19 cellular contexts compared by ENCODE assay signal in genomic region chr1:213131851-213132655, GRCh38.
A peak's percentile ranks its signal among the peaks of the same experiment; 100 is the strongest.
DNase-seq lines count a peak whose midpoint lies in the region; ATAC-seq, FAIRE-seq and TF ChIP-seq lines count a peak whose summit lies in the region.
"Had no signal": no experiment of that assay in that cellular context is flagged by ENCODE, and none has a peak within 500 bp of the region (broad histone marks: within the 10 kb centered on the region; RNA-seq: fewer than 3 reads in every experiment).

No MANE protein-coding gene starts in this region.

- H3K4me3 ChIP-seq in pancreas: no peak overlapping the region
- H3K4me3 ChIP-seq in mesenchymal stem cell (ENCODE audit: insufficient read depth in 1 of 2, low read depth in 1 of 2, low read length in 2 of 2): no peak overlapping the region
- H3K4me3 ChIP-seq: GM23248, SK-N-MC, thyroid gland had no signal

- no peak overlapping the region for H2BK120ac ChIP-seq in mesenchymal stem cell (ENCODE audit: low read depth, low read length)

- no peaks in the 10 kb centered on the region for H3K9me3 ChIP-seq in pancreas
- no peaks in the 10 kb centered on the region for H3K9me3 ChIP-seq in mesenchymal stem cell (ENCODE audit: control insufficient read depth, low read length)
- H3K9me3 ChIP-seq: neutrophil, thyroid gland had no signal

- H3K9me3 Mint-ChIP-seq in chondrocyte (ENCODE audit: low read depth): no peaks in the 10 kb centered on the region
- H3K9me3 Mint-ChIP-seq: activated CD4-positive, alpha-beta memory T cell treated with anti-CD3 and anti-CD28 coated beads for 36 hours; activated T-helper 1 cell treated with anti-CD3 and anti-CD28 coated beads, Interleukin-12 subunit alpha, Interleukin-12 subunit beta, Interleukin-2, Interleukin-4 antibody, amounts not matched to agents 30 ng/mL and 10 ng/mL and 1 ng/mL, durations not matched to agents 14 hours and 24 hours and 36 hours; CD8-positive, alpha-beta T cell had no signal

- peak; percentile 45 to 82 (median 66) for ATAC-seq in pancreas
- ATAC-seq: CD8-positive, alpha-beta T cell had no signal

- H2AK5ac ChIP-seq in mesenchymal stem cell (ENCODE audit: low read length, severe bottlenecking): no peak overlapping the region

- no peak overlapping the region for H3K23ac ChIP-seq in mesenchymal stem cell (ENCODE audit: low read length in 2 of 2)

- no peaks in the 10 kb centered on the region for H3K27me3 ChIP-seq in pancreas
- H3K27me3 ChIP-seq in mesenchymal stem cell (ENCODE audit: control insufficient read depth in 1 of 2, insufficient read depth in 1 of 2, low read length in 2 of 2): no peaks in the 10 kb centered on the region
- H3K27me3 ChIP-seq: neutrophil, thyroid gland had no signal

- H3K36me3 ChIP-seq in pancreas: no peaks in the 10 kb centered on the region
- H3K36me3 ChIP-seq in mesenchymal stem cell (ENCODE audit: control insufficient read depth in 1 of 2, insufficient read depth in 2 of 2, low read depth in 1 of 2, low read length in 2 of 2): peaks cover 0 to 10% of the 10 kb centered on the region in 2 experiments
- H3K36me3 ChIP-seq: neutrophil, thyroid gland had no signal

- intact Hi-C loops in pancreas (cut with DNase I): no loop called here

- H2AFZ ChIP-seq in mesenchymal stem cell (ENCODE audit: low read depth, low read length): no peak overlapping the region
- H2AFZ ChIP-seq: GM23248 had no signal

- no peaks in the 10 kb centered on the region for H3K36me3 Mint-ChIP-seq in chondrocyte (ENCODE audit: low read depth)
- H3K36me3 Mint-ChIP-seq: activated CD4-positive, alpha-beta memory T cell treated with anti-CD3 and anti-CD28 coated beads for 36 hours had no signal

- no peak overlapping the region for H3K14ac ChIP-seq in mesenchymal stem cell (ENCODE audit: low read length in 2 of 2)

- H2BK15ac ChIP-seq in mesenchymal stem cell (ENCODE audit: low read depth, poor library complexity, severe bottlenecking): no peak overlapping the region

- no peak overlapping the region for H2BK12ac ChIP-seq in mesenchymal stem cell (ENCODE audit: low read length in 2 of 2)

- H4K91ac ChIP-seq in mesenchymal stem cell (ENCODE audit: low read length): no peak overlapping the region

- H3K79me1 ChIP-seq in mesenchymal stem cell (replicated peaks; ENCODE audit: low read length, poor library complexity, severe bottlenecking): peaks cover 12% of the 10 kb centered on the region

- H4K8ac ChIP-seq in mesenchymal stem cell (ENCODE audit: low read length): no peak overlapping the region

- H3K27ac ChIP-seq in pancreas (no peak overlapping the region), mesenchymal stem cell (ENCODE audit: low read length, poor library complexity, severe bottlenecking) (no peak overlapping the region)
- H3K27ac ChIP-seq: GM23248, neutrophil, SK-N-MC, thyroid gland had no signal

- H3K18ac ChIP-seq in mesenchymal stem cell (ENCODE audit: low read depth in 1 of 2, low read length in 2 of 2): no peak overlapping the region

- DNase-seq in NCI-H1092 treated with DMSO at 0.1 percent for 48 hours (lab: John Stamatoyannopoulos, UW) (peak; percentile 50), NCI-H1092 (lab: John Stamatoyannopoulos, UW) (no peak), NCI-H2081 (lab: John Stamatoyannopoulos, UW) (peak; percentile 35 to 81), chondrocyte (ENCODE audit: low spot score) (no peak), pancreas (no peak), nucleus accumbens (lab: John Stamatoyannopoulos, UW) (no peak), mesenchymal stem cell (no peak), mesenteric fat pad (ENCODE audit: low spot score) (no peak)
- DNase-seq: activated CD4-positive, alpha-beta memory T cell treated with anti-CD3 and anti-CD28 coated beads for 36 hours; CD8-positive, alpha-beta T cell; GDM1; GM23248; stimulated activated CD4-positive, alpha-beta T cell treated with anti-CD3 and anti-CD28 coated beads, Interleukin-4, amount 100 ng/mL, for 4 hours; thyroid gland had no signal

- no peak overlapping the region for H3K4me2 ChIP-seq in mesenchymal stem cell (ENCODE audit: low read length, poor library complexity, severe bottlenecking)

- H3K4me1 Mint-ChIP-seq in chondrocyte (ENCODE audit: low read depth): peaks cover 27% of the 10 kb centered on the region

- peaks cover 0 to 18% (median 15%) of the 10 kb centered on the region in 3 donors for H3K4me1 ChIP-seq in pancreas
- no peaks in the 10 kb centered on the region for H3K4me1 ChIP-seq in mesenchymal stem cell (ENCODE audit: control insufficient read depth, insufficient read depth, low read depth, low read length)
- H3K4me1 ChIP-seq: thyroid gland had no signal

- peak; percentile 74 for TF ChIP-seq CTCF in chondrocyte (IDR thresholded peaks at IDR 0.05)
- TF ChIP-seq CTCF in pancreas (IDR thresholded peaks at IDR 0.05): no peak

- H3K4me3 Mint-ChIP-seq in chondrocyte (ENCODE audit: unreplicated experiment): no peak overlapping the region
- H3K4me3 Mint-ChIP-seq: activated CD4-positive, alpha-beta memory T cell treated with anti-CD3 and anti-CD28 coated beads for 36 hours; activated T-helper 1 cell treated with anti-CD3 and anti-CD28 coated beads, Interleukin-12 subunit alpha, Interleukin-12 subunit beta, Interleukin-2, Interleukin-4 antibody, amounts not matched to agents 30 ng/mL and 10 ng/mL and 1 ng/mL, durations not matched to agents 14 hours and 24 hours and 36 hours; CD8-positive, alpha-beta T cell had no signal

- FAIRE-seq in pancreas (lab: Jason Lieb, UNC): no peak
- FAIRE-seq: GM12892, keratinocyte had no signal

- H3K4ac ChIP-seq in mesenchymal stem cell (ENCODE audit: low read depth in 1 of 2, low read length in 2 of 2): no peak overlapping the region

- no peak overlapping the region for H2BK5ac ChIP-seq in mesenchymal stem cell (ENCODE audit: low read depth, low read length, poor library complexity, severe bottlenecking)

- no peak overlapping the region for H3K27ac Mint-ChIP-seq in chondrocyte (ENCODE audit: unreplicated experiment)
- H3K27ac Mint-ChIP-seq: activated CD4-positive, alpha-beta memory T cell treated with anti-CD3 and anti-CD28 coated beads for 36 hours; activated T-helper 1 cell treated with anti-CD3 and anti-CD28 coated beads, Interleukin-12 subunit alpha, Interleukin-12 subunit beta, Interleukin-2, Interleukin-4 antibody, amounts not matched to agents 30 ng/mL and 10 ng/mL and 1 ng/mL, durations not matched to agents 14 hours and 24 hours and 36 hours; CD8-positive, alpha-beta T cell had no signal

- no peak overlapping the region for H3K9ac ChIP-seq in mesenchymal stem cell (ENCODE audit: low read length)
- H3K9ac ChIP-seq: GM23248 had no signal

- no peaks in the 10 kb centered on the region for H3K27me3 Mint-ChIP-seq in chondrocyte (ENCODE audit: low read depth)
- H3K27me3 Mint-ChIP-seq: activated CD4-positive, alpha-beta memory T cell treated with anti-CD3 and anti-CD28 coated beads for 36 hours had no signal

Comparison
In these comparisons a context has a peak if more than half of its experiments do, and no peak if none do; other contexts are left out.
1. DNase-seq: peak in NCI-H1092 treated with DMSO at 0.1 percent for 48 hours (single experiment) and NCI-H2081 (2 of 2); none in NCI-H1092 (single experiment), chondrocyte (single experiment), pancreas (0 of 6), nucleus accumbens (0 of 56), mesenchymal stem cell (single experiment) and mesenteric fat pad (single experiment).